Comparison of ENCODE assay signal across 13 cellular contexts in the genomic region with DNA sequence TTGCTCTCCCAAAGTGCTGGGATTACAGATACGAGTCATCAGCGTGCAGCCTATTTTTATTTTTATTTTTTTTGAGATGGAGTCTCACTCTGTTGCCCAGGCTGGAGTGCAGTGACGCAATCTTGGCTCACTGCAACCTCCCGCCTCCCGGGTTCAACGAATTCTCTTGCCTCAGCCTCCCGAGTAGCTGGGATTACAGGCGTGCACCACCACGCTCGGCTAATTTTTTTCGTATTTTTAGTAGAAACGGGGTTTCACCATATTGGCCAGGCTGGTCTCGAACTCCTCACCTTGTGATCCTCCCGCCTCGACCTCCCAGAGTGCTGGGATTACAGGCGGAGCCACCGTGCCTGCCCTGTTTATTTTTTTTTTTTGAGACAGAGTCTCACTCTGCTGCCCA. TPM values are rescaled to one million over a fixed set of nuclear protein-coding genes. Genes with fewer than 3 reads are reported as not detected.
DNase-seq lines count a peak whose midpoint lies in the region; ATAC-seq and TF ChIP-seq lines count a peak whose summit lies in the region.
"Not testable (repeated sequence)": the region's sequence is repeated elsewhere in the genome, so short reads cannot be mapped to it uniquely, and the experiment has no call there.
"Had no signal": no experiment of that assay in that cellular context is flagged by ENCODE, and none has a peak within 500 bp of the region (broad histone marks: within the 10 kb centered on the region; RNA-seq: fewer than 3 reads in every experiment).

No MANE protein-coding gene starts in this region.

- H3K4me3 ChIP-seq in HEK293 (ENCODE audit: low read depth, low read length); sigmoid colon: not testable (repeated sequence)

- peaks cover 37% of the 10 kb centered on the region for H3K36me3 Mint-ChIP-seq in CD4-positive, alpha-beta T cell (ENCODE audit: low read depth)
- H3K36me3 Mint-ChIP-seq in immature natural killer cell; stimulated activated memory B cell treated with anti-CD40 and anti-IgM and Interleukin-4, amounts not matched to agents 10 μg/mL and 1 μg/mL and 100 μg/mL, for 72 hours: not testable (repeated sequence)
- peaks cover 24% of the 10 kb centered on the region for H3K36me3 Mint-ChIP-seq in nephron progenitor cell (ENCODE audit: low read depth)

- POLR2A ChIA-PET in CD4-positive, alpha-beta T cell (lab: Charles Lee) = interaction anchor here (2.6 kb wide), 1 partner anchor 89 kb away, joined by 10 read pairs; a partner anchor contains a TSS
- POLR2A ChIA-PET in HEK293 (lab: Yijun Ruan, JAX) = not testable (repeated sequence)

- H3K27ac Mint-ChIP-seq in CD4-positive, alpha-beta T cell; nephron progenitor cell: not testable (repeated sequence)
- H3K27ac Mint-ChIP-seq in immature natural killer cell = peak overlapping the region in 1 of 6 donors; percentile 28
- H3K27ac Mint-ChIP-seq in stimulated activated memory B cell treated with anti-CD40 and anti-IgM and Interleukin-4, amounts not matched to agents 10 μg/mL and 1 μg/mL and 100 μg/mL, for 72 hours = peak overlapping the region; percentile 95

- intact Hi-C loops in CD4-positive, alpha-beta T cell (cut with DNase I, micrococcal nuclease) = loop anchor here in 1 of 2 experiments (5.0 kb wide), 1 partner anchor 631 kb away; no protein-coding TSS in a partner anchor
- intact Hi-C loops in sigmoid colon (cut with DNase I) = not testable (repeated sequence)

- H3K27me3 Mint-ChIP-seq in CD4-positive, alpha-beta T cell; immature natural killer cell (ENCODE audit: low read depth in 3 of 3); nephron progenitor cell (ENCODE audit: low read depth, poor library complexity); stimulated activated memory B cell treated with anti-CD40 and anti-IgM and Interleukin-4, amounts not matched to agents 10 μg/mL and 1 μg/mL and 100 μg/mL, for 72 hours: not testable (repeated sequence)

- not testable (repeated sequence) for TF ChIP-seq POLR2A in sigmoid colon (IDR thresholded peaks at IDR 0.05)

- H3K9me3 Mint-ChIP-seq in CD4-positive, alpha-beta T cell; immature natural killer cell; nephron progenitor cell; stimulated activated memory B cell treated with anti-CD40 and anti-IgM and Interleukin-4, amounts not matched to agents 10 μg/mL and 1 μg/mL and 100 μg/mL, for 72 hours: not testable (repeated sequence)

- H3K27ac ChIP-seq in CD4-positive, alpha-beta T cell (ENCODE audit: low read depth, low read length); HEK293 (ENCODE audit: extremely low read depth, low read depth, low read length); sigmoid colon: not testable (repeated sequence)

- CTCF ChIA-PET in CD4-positive, alpha-beta T cell (lab: Charles Lee) = interaction anchor here (1.1 kb wide), 1 partner anchor 86 kb away, joined by 3 read pairs; no protein-coding TSS in a partner anchor
- CTCF ChIA-PET in HEK293 (lab: Yijun Ruan, JAX) = interaction anchor here (0.7 to 1.5 kb wide), 2 partner anchors 66 to 142 kb away, joined by 3 read pairs; no protein-coding TSS in a partner anchor

- H3K4me3 Mint-ChIP-seq in CD4-positive, alpha-beta T cell = peak overlapping the region; percentile 15
- H3K4me3 Mint-ChIP-seq in immature natural killer cell = peak overlapping the region in 3 of 5 donors; percentile 14 to 93 (median 39)
- H3K4me3 Mint-ChIP-seq in nephron progenitor cell = peak overlapping the region; percentile 36
- not testable (repeated sequence) for H3K4me3 Mint-ChIP-seq in stimulated activated memory B cell treated with anti-CD40 and anti-IgM and Interleukin-4, amounts not matched to agents 10 μg/mL and 1 μg/mL and 100 μg/mL, for 72 hours

- not testable (repeated sequence) for H3K9me3 ChIP-seq in CD4-positive, alpha-beta T cell (ENCODE audit: control insufficient read depth, low read length); HEK293 (ENCODE audit: control insufficient read depth, insufficient read depth, low read depth, low read length); sigmoid colon

- H3K4me1 Mint-ChIP-seq in CD4-positive, alpha-beta T cell (ENCODE audit: low read depth) = peaks cover 21% of the 10 kb centered on the region
- H3K4me1 Mint-ChIP-seq in immature natural killer cell (peaks cover 15 to 21% of the 10 kb centered on the region in 2 donors), nephron progenitor cell (peaks cover 45% of the 10 kb centered on the region)
- H3K4me1 Mint-ChIP-seq in stimulated activated memory B cell treated with anti-CD40 and anti-IgM and Interleukin-4, amounts not matched to agents 10 μg/mL and 1 μg/mL and 100 μg/mL, for 72 hours = peaks cover 13% of the 10 kb centered on the region

- H3K36me3 ChIP-seq in HEK293 (ENCODE audit: control insufficient read depth in 2 of 2, insufficient read depth in 1 of 2, low read length in 2 of 2) (peaks cover 19 to 30% of the 10 kb centered on the region in 2 experiments), sigmoid colon (peaks cover 4 to 25% (median 10%) of the 10 kb centered on the region in 4 donors)

- DNase-seq in CD4-positive, alpha-beta T cell; immature natural killer cell; nephron progenitor cell: not testable (repeated sequence)
- DNase-seq in MV-4-11 (lab: John Stamatoyannopoulos, UW) (peak; percentile 19), sigmoid colon (peak; percentile 19)
- DNase-seq in activated effector memory CD4-positive, alpha-beta T cell treated with anti-CD3 and anti-CD28 coated beads, Interleukin-2, amount 50 U/mL, for 16 hours = peak; percentile 14

- not testable (repeated sequence) for TF ChIP-seq CTCF in CD4-positive, alpha-beta T cell (IDR thresholded peaks at IDR 0.05); HEK293 (tag by site-specific recombination; IDR thresholded peaks at IDR 0.05); nephron progenitor cell (IDR thresholded peaks at IDR 0.05); sigmoid colon (IDR thresholded peaks at IDR 0.05)

- not testable (repeated sequence) for ATAC-seq in CD4-positive, alpha-beta T cell (ENCODE audit: poor library complexity); stimulated activated memory B cell treated with anti-CD40 and anti-IgM and Interleukin-4, amounts not matched to agents 10 μg/mL and 1 μg/mL and 100 μg/mL, for 72 hours

- 95 to 97% methylated on average over 17 of the region's 17 CpGs for WGBS in sigmoid colon, 2 donors

- H3K4me1 ChIP-seq in HEK293 (ENCODE audit: control insufficient read depth, insufficient read depth, low read length) = not testable (repeated sequence)
- peaks cover 0 to 20% (median 15%) of the 10 kb centered on the region in 4 donors for H3K4me1 ChIP-seq in sigmoid colon

- not testable (repeated sequence) for TF ChIP-seq EP300 in sigmoid colon (IDR thresholded peaks at IDR 0.05)

- H3K27me3 ChIP-seq in CD4-positive, alpha-beta T cell (ENCODE audit: control insufficient read depth, insufficient read depth, low read length); sigmoid colon: not testable (repeated sequence)

TF ChIP-seq in HEK293, 187 proteins besides CTCF, POLR2A, EP300 and RAD21:
- peak; percentile 55; the same call in 1 of the 2 replicates for TF ChIP-seq ZNF121 (tag by site-specific recombination; IDR thresholded peaks at IDR 0.05)

RNA-seq across cellular contexts. Expression of a gene that starts 1.1 kb away (rescaled TPM):
- total RNA-seq in CD4-positive, alpha-beta T cell = 10 to 100 TPM; 81.6 to 89.0 TPM
- polyA plus RNA-seq in immature natural killer cell (10 to 100 TPM; 25.4 to 49.1 (median 27.6) TPM), sigmoid colon (10 to 100 TPM; 18.6 to 39.0 (median 19.9) TPM)
- total RNA-seq in sigmoid colon = 10 to 100 TPM; 33.5 to 53.7 (median 40.1) TPM

RNA-seq across cellular contexts. Expression of a gene that starts 41.0 kb away (rescaled TPM):
- 10 to 100 TPM; 21.2 to 24.8 TPM for total RNA-seq in CD4-positive, alpha-beta T cell
- polyA plus RNA-seq in immature natural killer cell (10 to 100 TPM; 50.6 to 70.3 (median 55.5) TPM), sigmoid colon (10 to 100 TPM; 17.8 to 77.1 (median 25.8) TPM)
- total RNA-seq in sigmoid colon = 10 to 100 TPM; 27.2 to 32.1 (median 30.0) TPM

RNA-seq across cellular contexts. Expression of a gene that starts 53.8 kb away (rescaled TPM):
- under 1 TPM; 0.27 to 0.53 TPM for total RNA-seq in CD4-positive, alpha-beta T cell
- not detected for polyA plus RNA-seq in immature natural killer cell
- total RNA-seq in sigmoid colon = not detected
- polyA plus RNA-seq in sigmoid colon = under 1 TPM in 1 of 3 donors, not detected in 2; 0.03 TPM
- total RNA-seq: Calu3; CD4-positive, alpha-beta memory T cell had no signal
- polyA plus RNA-seq: AG04450; CD14-positive monocyte; CD8-positive, alpha-beta memory T cell had no signal
